ENCODE assay signal across 8 cellular contexts in the genomic region with DNA sequence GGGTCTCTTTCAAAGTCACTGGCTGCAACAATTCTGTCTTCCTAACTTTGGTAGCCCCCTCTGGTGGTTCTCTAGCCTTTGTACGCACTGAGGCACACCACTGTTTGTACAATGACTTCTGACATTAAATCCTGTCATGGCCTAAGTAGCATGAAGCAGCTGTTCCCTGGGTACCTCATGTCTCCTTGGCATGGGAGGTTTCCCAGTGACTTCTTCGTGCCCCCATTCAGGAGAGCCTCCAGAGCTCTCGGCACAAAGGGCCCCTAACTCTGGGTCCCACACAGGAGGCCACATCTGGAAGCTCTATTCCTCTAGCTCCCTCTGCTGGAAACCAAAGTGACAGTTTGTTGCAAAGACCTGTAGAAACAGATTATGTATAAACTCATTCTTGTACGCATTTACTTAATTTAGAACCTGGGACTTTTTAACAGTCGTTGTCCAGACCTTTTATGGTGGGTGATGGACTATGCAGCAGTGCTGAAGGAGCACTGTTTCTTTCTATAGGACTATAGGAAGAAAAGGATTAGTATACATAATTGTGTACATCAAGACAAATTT. TPM values are rescaled to one million over a fixed set of nuclear protein-coding genes. Genes with fewer than 3 reads are reported as not detected.
DNase-seq lines count a peak whose midpoint lies in the region; ATAC-seq and TF ChIP-seq lines count a peak whose summit lies in the region.

No MANE protein-coding gene starts in this region.

- ATAC-seq in GM21786 (IDR thresholded peaks at IDR 0.05; ENCODE audit: unreplicated experiment): peak; percentile 91

- no peaks in the 10 kb centered on the region for H3K79me2 ChIP-seq in parathyroid adenoma

- TF ChIP-seq CTCF in GM10266 (IDR thresholded peaks at IDR 0.05; ENCODE audit: control insufficient read depth, insufficient read depth, low read depth, missing control alignments): peak; percentile 67
- peak; percentile 41 for TF ChIP-seq CTCF in parathyroid adenoma (IDR thresholded peaks at IDR 0.05)
- TF ChIP-seq CTCF in suprapubic skin (IDR thresholded peaks at IDR 0.05): peak in 1 of 2 donors; percentile 44

- H3K36me3 ChIP-seq in HUES6 (ENCODE audit: control insufficient read depth, insufficient read depth, low read length) (0 out of 2 replicates have a peak, but pooled peaks cover 2% of the 10 kb centered on the region), parathyroid adenoma (ENCODE audit: control insufficient read depth, insufficient read depth, low read length) (no peaks in the 10 kb centered on the region), suprapubic skin (peaks cover 27% of the 10 kb centered on the region)

- TF ChIP-seq POLR2A in suprapubic skin (IDR thresholded peaks at IDR 0.05): no peak

- H2AFZ ChIP-seq in parathyroid adenoma: no peak overlapping the region

- H3K27me3 ChIP-seq in HUES6 (ENCODE audit: control insufficient read depth, insufficient read depth, low read length) (no peaks in the 10 kb centered on the region), parathyroid adenoma (ENCODE audit: control insufficient read depth, insufficient read depth, low read length) (no peaks in the 10 kb centered on the region), suprapubic skin (no peaks in the 10 kb centered on the region)

- no peaks in the 10 kb centered on the region for H3K4me1 ChIP-seq in HUES6 (ENCODE audit: control insufficient read depth, insufficient read depth, low read length)
- no peaks in the 10 kb centered on the region for H3K4me1 ChIP-seq in parathyroid adenoma
- no peaks in the 10 kb centered on the region for H3K4me1 ChIP-seq in suprapubic skin

- H3K4me3 ChIP-seq in HUES6 (ENCODE audit: low read depth, low read length) (peak overlapping the region; percentile 40; the same call in 1 of the 2 replicates), parathyroid adenoma (ENCODE audit: low read depth, low read length) (no peak overlapping the region), suprapubic skin (no peak overlapping the region)

- H3K9me3 ChIP-seq in HUES6 (ENCODE audit: control insufficient read depth, insufficient read depth, low read depth, low read length): no peaks in the 10 kb centered on the region
- no peaks in the 10 kb centered on the region for H3K9me3 ChIP-seq in parathyroid adenoma (ENCODE audit: control insufficient read depth, low read length)
- no peaks in the 10 kb centered on the region for H3K9me3 ChIP-seq in suprapubic skin

- TF ChIP-seq EP300 in suprapubic skin (IDR thresholded peaks at IDR 0.05): no peak

- H3K9ac ChIP-seq in HUES6 (ENCODE audit: low read length): no peak overlapping the region
- H3K9ac ChIP-seq in parathyroid adenoma: no peak overlapping the region

- H3K27ac ChIP-seq in HUES6 (ENCODE audit: low read depth, low read length) (no peak overlapping the region), parathyroid adenoma (no peak overlapping the region), suprapubic skin (no peak overlapping the region)

- H3K4me2 ChIP-seq in parathyroid adenoma (ENCODE audit: low read length): no peak overlapping the region

- DNase-seq in GM10266 (ENCODE audit: extremely low spot score): peak; percentile 54
- peak; percentile 47 for DNase-seq in NOMO-1 treated with DMSO at 0.1 percent for 48 hours (lab: John Stamatoyannopoulos, UW; ENCODE audit: unreplicated experiment)
- peak; percentile 59 to 60 for DNase-seq in activated T-cell treated with anti-CD3 and anti-CD28 coated beads, Interleukin-2, amount 50 U/mL, for 48 hours
- DNase-seq in germinal center (ENCODE audit: low spot score): peak; percentile 53
- no peak for DNase-seq in suprapubic skin (ENCODE audit: low spot score in 2 of 2)

- WGBS in suprapubic skin: 28% methylated on average over 5 of the region's 5 CpGs

RNA-seq across cellular contexts. Expression of gene SWT1, which starts 13.4 kb away (rescaled TPM):
- total RNA-seq in suprapubic skin: 10 to 100 TPM in 1 of 4 donors, 1 to 10 TPM in 3; 3.4 to 11.2 (median 5.8) TPM

RNA-seq across cellular contexts. Expression of gene TRMT1L, which starts 13.6 kb away (rescaled TPM):
- total RNA-seq in suprapubic skin: 10 to 100 TPM in 3 of 4 donors, 1 to 10 TPM in 1; 7.6 to 19.1 (median 14.1) TPM

Comparison
In these comparisons a context has a peak if more than half of its experiments do, and no peak if none do; other contexts are left out.
1. DNase-seq: peak in GM10266 (single experiment), NOMO-1 treated with DMSO at 0.1 percent for 48 hours (single experiment), activated T-cell treated with anti-CD3 and anti-CD28 coated beads, Interleukin-2, amount 50 U/mL, for 48 hours (2 of 2) and germinal center (single experiment); none in suprapubic skin (0 of 2).